ENCODE assay signal across 25 cellular contexts in the genomic region with DNA sequence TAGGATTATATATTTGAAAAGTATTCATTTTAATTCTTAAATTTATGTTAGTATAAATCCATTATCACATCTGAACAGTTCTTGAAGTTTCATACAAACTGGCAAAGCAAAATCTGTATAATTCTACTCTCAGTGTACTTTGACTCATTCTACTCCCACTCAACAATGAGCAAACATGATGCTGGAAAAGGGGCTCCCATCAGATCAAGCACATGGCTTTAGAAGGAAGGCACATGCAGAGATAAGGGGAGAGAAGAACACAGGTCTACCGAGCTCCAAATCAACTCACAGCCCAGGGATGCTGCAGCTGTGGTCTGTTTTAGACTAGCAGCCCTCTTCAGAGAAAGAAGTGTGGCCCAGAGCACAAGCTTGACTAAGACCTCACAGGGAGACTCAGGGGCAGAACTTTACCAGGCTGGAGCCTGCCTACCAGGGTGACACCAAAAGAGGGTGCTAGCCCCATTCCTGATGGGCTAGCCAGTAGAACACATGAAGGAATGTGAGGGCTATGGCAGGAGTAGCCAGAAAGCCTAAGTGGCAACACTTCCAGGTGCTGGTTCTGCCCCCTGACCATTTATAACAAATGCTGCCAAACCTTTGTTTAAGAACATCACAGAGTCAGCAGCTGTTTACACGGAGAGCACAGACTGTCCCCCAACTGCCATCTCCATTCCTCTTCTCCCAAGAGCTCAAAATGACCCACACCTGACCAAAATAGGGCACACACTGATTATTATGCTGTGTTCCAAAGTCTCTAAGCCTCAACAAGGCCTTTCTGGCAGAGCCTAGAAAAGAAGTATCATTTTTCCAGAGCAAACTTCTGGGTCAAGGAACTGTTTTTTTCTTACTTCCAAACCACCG. TPM values are rescaled to one million over a fixed set of nuclear protein-coding genes. Genes with fewer than 3 reads are reported as not detected.
A peak's percentile ranks its signal among the peaks of the same experiment; 100 is the strongest.
DNase-seq lines count a peak whose midpoint lies in the region; ATAC-seq and TF ChIP-seq lines count a peak whose summit lies in the region.
"Had no signal": no experiment of that assay in that cellular context is flagged by ENCODE, and none has a peak within 500 bp of the region (broad histone marks: within the 10 kb centered on the region; RNA-seq: fewer than 3 reads in every experiment).

No MANE protein-coding gene starts in this region.

- CTCF ChIA-PET in activated naive CD4-positive, alpha-beta T cell treated with anti-CD3 and anti-CD28 coated beads for 36 hours (lab: Charles Lee), result interaction anchor here (0.8 to 2.5 kb wide), 6 partner anchors 10 to 183 kb away, joined by 3 to 10 read pairs (median 3); no protein-coding TSS in a partner anchor
- CTCF ChIA-PET in activated naive CD4-positive, alpha-beta T cell treated with anti-CD3 and anti-CD28 coated beads, Interleukin-2, amount 10 ng/mL, durations not matched to agents 7 days and 5 days (lab: Charles Lee), result interaction anchor here (1.2 to 1.7 kb wide), 2 partner anchors 15 to 52 kb away, joined by 3 to 6 read pairs; no protein-coding TSS in a partner anchor

- peaks cover 18% of the 10 kb centered on the region for H3K4me1 Mint-ChIP-seq in activated naive CD4-positive, alpha-beta T cell treated with anti-CD3 and anti-CD28 coated beads for 36 hours (ENCODE audit: low read depth)
- peaks cover 8% of the 10 kb centered on the region for H3K4me1 Mint-ChIP-seq in activated naive CD4-positive, alpha-beta T cell treated with anti-CD3 and anti-CD28 coated beads, Interleukin-2, amount 10 ng/mL, durations not matched to agents 7 days and 5 days
- peaks cover 3 to 7% of the 10 kb centered on the region in 2 donors for H3K4me1 Mint-ChIP-seq in effector memory CD8-positive, alpha-beta T cell (ENCODE audit: low read depth in 2 of 2)
- H3K4me1 Mint-ChIP-seq in stimulated activated naive CD8-positive, alpha-beta T cell treated with anti-CD3 and anti-CD28 coated beads, Interleukin-15, Interleukin-2, amounts not matched to agents 100 ng/mL and 50 ng/mL, for 24 hours (ENCODE audit: low read depth), result peaks cover 4% of the 10 kb centered on the region
- H3K4me1 Mint-ChIP-seq: endodermal cell; mesothelial cell of epicardium; stimulated activated naive B cell treated with anti-CD40 and anti-IgM and Interleukin-4, amounts not matched to agents 10 μg/mL and 1 μg/mL and 100 μg/mL, for 72 hours had no signal

- H3K27ac Mint-ChIP-seq in activated naive CD4-positive, alpha-beta T cell treated with anti-CD3 and anti-CD28 coated beads for 36 hours, result peak overlapping the region; percentile 8
- H3K27ac Mint-ChIP-seq in activated naive CD4-positive, alpha-beta T cell treated with anti-CD3 and anti-CD28 coated beads, Interleukin-2, amount 10 ng/mL, durations not matched to agents 7 days and 5 days, result no peak overlapping the region
- peak overlapping the region; percentile 30 to 39 for H3K27ac Mint-ChIP-seq in effector memory CD8-positive, alpha-beta T cell
- H3K27ac Mint-ChIP-seq in stimulated activated naive CD8-positive, alpha-beta T cell treated with anti-CD3 and anti-CD28 coated beads, Interleukin-15, Interleukin-2, amounts not matched to agents 100 ng/mL and 50 ng/mL, for 24 hours, result peak overlapping the region; percentile 78
- H3K27ac Mint-ChIP-seq: endodermal cell; mesothelial cell of epicardium; natural killer cell treated with Interleukin-12 subunit alpha and Interleukin-12 subunit beta and Interleukin-15 and Interleukin-18, amount 100 ng/mL, for 72 hours; stimulated activated naive B cell treated with anti-CD40 and anti-IgM and Interleukin-4, amounts not matched to agents 10 μg/mL and 1 μg/mL and 100 μg/mL, for 72 hours had no signal

- intact Hi-C loops in activated naive CD4-positive, alpha-beta T cell treated with anti-CD3 and anti-CD28 coated beads for 36 hours (cut with micrococcal nuclease), result no loop called here

- ATAC-seq in effector memory CD8-positive, alpha-beta T cell (replicated peaks), result no peak
- no peak for ATAC-seq in GM18517 (IDR thresholded peaks at IDR 0.05; ENCODE audit: unreplicated experiment)
- no peak for ATAC-seq in GM21390 (IDR thresholded peaks at IDR 0.05; ENCODE audit: unreplicated experiment)
- ATAC-seq: left lung; natural killer cell treated with Interleukin-12 subunit alpha and Interleukin-12 subunit beta and Interleukin-15 and Interleukin-18, amount 100 ng/mL, for 72 hours; PC-3; stimulated activated naive B cell treated with anti-CD40 and anti-IgM and Interleukin-4, amounts not matched to agents 10 μg/mL and 1 μg/mL and 100 μg/mL, for 72 hours had no signal

- H3K4me3 ChIP-seq in LNCaP clone FGC (ENCODE audit: low read depth, low read length), result no peak overlapping the region
- H3K4me3 ChIP-seq: left lung had no signal

- no peak overlapping the region for H3K4me3 Mint-ChIP-seq in activated naive CD4-positive, alpha-beta T cell treated with anti-CD3 and anti-CD28 coated beads for 36 hours
- H3K4me3 Mint-ChIP-seq in activated naive CD4-positive, alpha-beta T cell treated with anti-CD3 and anti-CD28 coated beads, Interleukin-2, amount 10 ng/mL, durations not matched to agents 7 days and 5 days, result no peak overlapping the region
- H3K4me3 Mint-ChIP-seq in effector memory CD8-positive, alpha-beta T cell, result no peak overlapping the region
- no peak overlapping the region for H3K4me3 Mint-ChIP-seq in stimulated activated naive CD8-positive, alpha-beta T cell treated with anti-CD3 and anti-CD28 coated beads, Interleukin-15, Interleukin-2, amounts not matched to agents 100 ng/mL and 50 ng/mL, for 24 hours
- H3K4me3 Mint-ChIP-seq: endodermal cell; mesothelial cell of epicardium; natural killer cell treated with Interleukin-12 subunit alpha and Interleukin-12 subunit beta and Interleukin-15 and Interleukin-18, amount 100 ng/mL, for 72 hours; stimulated activated naive B cell treated with anti-CD40 and anti-IgM and Interleukin-4, amounts not matched to agents 10 μg/mL and 1 μg/mL and 100 μg/mL, for 72 hours had no signal

- peaks cover 21% of the 10 kb centered on the region for H3K36me3 Mint-ChIP-seq in activated naive CD4-positive, alpha-beta T cell treated with anti-CD3 and anti-CD28 coated beads for 36 hours (ENCODE audit: low read depth)
- H3K36me3 Mint-ChIP-seq in activated naive CD4-positive, alpha-beta T cell treated with anti-CD3 and anti-CD28 coated beads, Interleukin-2, amount 10 ng/mL, durations not matched to agents 7 days and 5 days, result peaks cover 40% of the 10 kb centered on the region
- peaks cover 59% of the 10 kb centered on the region for H3K36me3 Mint-ChIP-seq in effector memory CD8-positive, alpha-beta T cell (ENCODE audit: insufficient read depth)
- H3K36me3 Mint-ChIP-seq in stimulated activated naive CD8-positive, alpha-beta T cell treated with anti-CD3 and anti-CD28 coated beads, Interleukin-15, Interleukin-2, amounts not matched to agents 100 ng/mL and 50 ng/mL, for 24 hours (ENCODE audit: low read depth), result peaks cover 68% of the 10 kb centered on the region

- H3K9me3 Mint-ChIP-seq in activated naive CD4-positive, alpha-beta T cell treated with anti-CD3 and anti-CD28 coated beads for 36 hours, result no peaks in the 10 kb centered on the region
- no peaks in the 10 kb centered on the region for H3K9me3 Mint-ChIP-seq in activated naive CD4-positive, alpha-beta T cell treated with anti-CD3 and anti-CD28 coated beads, Interleukin-2, amount 10 ng/mL, durations not matched to agents 7 days and 5 days
- H3K9me3 Mint-ChIP-seq in effector memory CD8-positive, alpha-beta T cell, result no peaks in the 10 kb centered on the region
- H3K9me3 Mint-ChIP-seq in stimulated activated naive CD8-positive, alpha-beta T cell treated with anti-CD3 and anti-CD28 coated beads, Interleukin-15, Interleukin-2, amounts not matched to agents 100 ng/mL and 50 ng/mL, for 24 hours, result no peaks in the 10 kb centered on the region
- H3K9me3 Mint-ChIP-seq: endodermal cell; mesothelial cell of epicardium; natural killer cell treated with Interleukin-12 subunit alpha and Interleukin-12 subunit beta and Interleukin-15 and Interleukin-18, amount 100 ng/mL, for 72 hours; stimulated activated naive B cell treated with anti-CD40 and anti-IgM and Interleukin-4, amounts not matched to agents 10 μg/mL and 1 μg/mL and 100 μg/mL, for 72 hours had no signal

- no peaks in the 10 kb centered on the region for H3K27me3 Mint-ChIP-seq in activated naive CD4-positive, alpha-beta T cell treated with anti-CD3 and anti-CD28 coated beads for 36 hours (ENCODE audit: low read depth)
- no peaks in the 10 kb centered on the region for H3K27me3 Mint-ChIP-seq in activated naive CD4-positive, alpha-beta T cell treated with anti-CD3 and anti-CD28 coated beads, Interleukin-2, amount 10 ng/mL, durations not matched to agents 7 days and 5 days
- H3K27me3 Mint-ChIP-seq in effector memory CD8-positive, alpha-beta T cell, result no peaks in the 10 kb centered on the region
- H3K27me3 Mint-ChIP-seq in stimulated activated naive CD8-positive, alpha-beta T cell treated with anti-CD3 and anti-CD28 coated beads, Interleukin-15, Interleukin-2, amounts not matched to agents 100 ng/mL and 50 ng/mL, for 24 hours, result no peaks in the 10 kb centered on the region
- H3K27me3 Mint-ChIP-seq: natural killer cell treated with Interleukin-12 subunit alpha and Interleukin-12 subunit beta and Interleukin-15 and Interleukin-18, amount 100 ng/mL, for 72 hours; stimulated activated naive B cell treated with anti-CD40 and anti-IgM and Interleukin-4, amounts not matched to agents 10 μg/mL and 1 μg/mL and 100 μg/mL, for 72 hours had no signal

- no peak for DNase-seq in activated naive CD4-positive, alpha-beta T cell treated with anti-CD3 and anti-CD28 coated beads for 36 hours
- DNase-seq in activated naive CD4-positive, alpha-beta T cell treated with anti-CD3 and anti-CD28 coated beads, Interleukin-2, amount 10 ng/mL, durations not matched to agents 7 days and 5 days, result no peak
- DNase-seq in LNCaP clone FGC (ENCODE audit: low read depth) (peak; percentile 65), cerebellar nuclear complex (lab: John Stamatoyannopoulos, UW) (no peak)
- DNase-seq in effector memory CD8-positive, alpha-beta T cell, result no peak
- DNase-seq: activated naive CD4-positive, alpha-beta T cell treated with anti-CD3 and anti-CD28 coated beads, Interleukin-2, amount 50 U/mL, for 16 hours; DMS53; endodermal cell; glutamatergic neuron; GOT3; left lung; MV-4-11; NCI-H187; NCI-H2227 treated with DMSO at 0.1 percent for 48 hours; NCI-H82; PC-3; SIG-M5; stimulated activated naive B cell treated with anti-CD40 and anti-IgM and Interleukin-4, amounts not matched to agents 10 μg/mL and 1 μg/mL and 100 μg/mL, for 72 hours; trophoblast cell; WERI-Rb-1 had no signal

- TF ChIP-seq CTCF in LNCaP clone FGC (IDR thresholded peaks at IDR 0.05; ENCODE audit: control insufficient read depth, extremely low read depth, insufficient read depth), result no peak

RNA-seq across cellular contexts. Expression of gene SEC22C, which starts 19.5 kb away (rescaled TPM):
- 10 to 100 TPM; 41.2 to 45.9 TPM for total RNA-seq in activated naive CD4-positive, alpha-beta T cell treated with anti-CD3 and anti-CD28 coated beads for 36 hours

RNA-seq across cellular contexts. Expression of gene SS18L2, which starts 28.4 kb away (rescaled TPM):
- 10 to 100 TPM; 38.8 to 39.1 TPM for total RNA-seq in activated naive CD4-positive, alpha-beta T cell treated with anti-CD3 and anti-CD28 coated beads for 36 hours

RNA-seq across cellular contexts. Expression of gene NKTR, which starts 38.2 kb away (rescaled TPM):
- total RNA-seq in activated naive CD4-positive, alpha-beta T cell treated with anti-CD3 and anti-CD28 coated beads for 36 hours, result 10 to 100 TPM; 62.1 to 65.9 TPM

RNA-seq across cellular contexts. Expression of gene VIPR1, which starts 59.8 kb away (rescaled TPM):
- total RNA-seq in activated naive CD4-positive, alpha-beta T cell treated with anti-CD3 and anti-CD28 coated beads for 36 hours, result 1 to 10 TPM; 6.3 to 8.4 TPM
